ENCODE assay signal across 16 cellular contexts in genomic region chr12:130423991-130424857, GRCh38.
"Had no signal": no experiment of that assay in that cellular context is flagged by ENCODE, and none has a peak within 500 bp of the region (broad histone marks: within the 10 kb centered on the region; RNA-seq: fewer than 3 reads in every experiment).

No MANE protein-coding gene starts in this region.

- H3K4me3 ChIP-seq: heart left ventricle, SK-N-MC, tibial artery had no signal

- H3K4me1 Mint-ChIP-seq: activated CD4-positive, alpha-beta T cell treated with anti-CD3 and anti-CD28 coated beads for 36 hours; stimulated activated naive B cell treated with anti-CD40 and anti-IgM and Interleukin-4, amounts not matched to agents 10 μg/mL and 1 μg/mL and 100 μg/mL, for 72 hours had no signal

- H3K4me3 Mint-ChIP-seq: activated CD4-positive, alpha-beta T cell treated with anti-CD3 and anti-CD28 coated beads for 36 hours; activated naive CD4-positive, alpha-beta T cell treated with anti-CD3 and anti-CD28 coated beads for 36 hours; activated T-cell treated with anti-CD3 and anti-CD28 coated beads, Interleukin-2, amount 50 U/mL, for 4 hours; brain; naive thymus-derived CD4-positive, alpha-beta T cell; stimulated activated naive B cell treated with anti-CD40 and anti-IgM and Interleukin-4, amounts not matched to agents 10 μg/mL and 1 μg/mL and 100 μg/mL, for 72 hours had no signal

- H3K9me3 ChIP-seq: heart left ventricle, tibial artery had no signal

- H3K9me3 Mint-ChIP-seq: activated naive CD4-positive, alpha-beta T cell treated with anti-CD3 and anti-CD28 coated beads for 36 hours; activated T-cell treated with anti-CD3 and anti-CD28 coated beads, Interleukin-2, amount 50 U/mL, for 4 hours had no signal

- H3K4me1 ChIP-seq: heart left ventricle, tibial artery had no signal

- H3K27ac ChIP-seq: heart left ventricle, SK-N-MC, tibial artery had no signal

- ATAC-seq: activated CD4-positive, alpha-beta T cell treated with anti-CD3 and anti-CD28 coated beads for 36 hours; activated T-cell treated with anti-CD3 and anti-CD28 coated beads, Interleukin-2, amount 50 U/mL, for 4 hours; naive thymus-derived CD4-positive, alpha-beta T cell; stimulated activated naive B cell treated with anti-CD40 and anti-IgM and Interleukin-4, amounts not matched to agents 10 μg/mL and 1 μg/mL and 100 μg/mL, for 72 hours had no signal

- DNase-seq: activated CD4-positive, alpha-beta T cell treated with anti-CD3 and anti-CD28 coated beads for 36 hours; activated CD4-positive, alpha-beta T cell treated with anti-CD3 and anti-CD28 coated beads, Interleukin-2, amount 50 U/mL, for 48 hours; activated naive CD4-positive, alpha-beta T cell treated with anti-CD3 and anti-CD28 coated beads for 36 hours; activated T-cell treated with anti-CD3 and anti-CD28 coated beads, Interleukin-2, amount 50 U/mL, for 4 hours; anterior cingulate cortex; central memory CD4-positive, alpha-beta T cell; heart left ventricle; kidney glomerular epithelial cell; mesenchymal stem cell; naive thymus-derived CD4-positive, alpha-beta T cell; retina; stimulated activated naive B cell treated with anti-CD40 and anti-IgM and Interleukin-4, amounts not matched to agents 10 μg/mL and 1 μg/mL and 100 μg/mL, for 72 hours; substantia nigra had no signal

- H3K36me3 ChIP-seq: heart left ventricle, tibial artery had no signal

- H3K27me3 ChIP-seq: tibial artery had no signal

- H3K27ac Mint-ChIP-seq: activated CD4-positive, alpha-beta T cell treated with anti-CD3 and anti-CD28 coated beads for 36 hours; activated naive CD4-positive, alpha-beta T cell treated with anti-CD3 and anti-CD28 coated beads for 36 hours; naive thymus-derived CD4-positive, alpha-beta T cell; stimulated activated naive B cell treated with anti-CD40 and anti-IgM and Interleukin-4, amounts not matched to agents 10 μg/mL and 1 μg/mL and 100 μg/mL, for 72 hours had no signal

- H3K27me3 Mint-ChIP-seq: activated CD4-positive, alpha-beta T cell treated with anti-CD3 and anti-CD28 coated beads for 36 hours; brain; stimulated activated naive B cell treated with anti-CD40 and anti-IgM and Interleukin-4, amounts not matched to agents 10 μg/mL and 1 μg/mL and 100 μg/mL, for 72 hours had no signal

- H3K36me3 Mint-ChIP-seq: naive thymus-derived CD4-positive, alpha-beta T cell; stimulated activated naive B cell treated with anti-CD40 and anti-IgM and Interleukin-4, amounts not matched to agents 10 μg/mL and 1 μg/mL and 100 μg/mL, for 72 hours had no signal
